ENCODE assay signal across 8 cellular contexts in the genomic region with DNA sequence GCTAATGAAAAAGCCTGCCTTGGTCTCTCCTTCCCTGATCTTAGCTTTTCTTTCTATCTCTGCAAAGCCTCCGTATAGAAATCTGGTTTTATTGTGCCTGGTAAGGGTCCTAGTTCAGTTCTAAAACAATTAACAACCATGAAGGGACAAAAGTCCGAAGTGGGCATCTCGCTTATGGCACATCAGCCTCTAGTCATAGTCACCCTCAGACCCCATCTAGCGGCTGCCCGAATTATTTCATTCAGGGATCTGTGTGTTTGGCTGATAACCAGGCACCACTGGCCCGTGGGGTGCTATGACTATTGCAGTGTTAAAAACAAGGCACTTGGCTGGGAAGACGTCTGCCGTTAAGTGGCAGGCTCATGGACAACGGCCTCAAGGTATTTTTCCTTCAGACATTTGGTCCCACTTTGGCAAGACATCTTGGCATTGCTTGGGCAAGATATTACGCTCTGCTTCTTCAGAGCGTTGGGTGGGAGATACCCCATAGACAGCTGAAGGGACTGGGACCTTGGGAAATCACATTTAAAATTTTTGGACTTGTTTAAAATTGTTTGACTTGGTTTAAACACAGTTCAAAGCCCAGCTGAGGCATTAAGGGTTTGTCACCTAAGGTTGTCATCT.
DNase-seq lines count a peak whose midpoint lies in the region; ATAC-seq and TF ChIP-seq lines count a peak whose summit lies in the region.

No MANE protein-coding gene starts in this region.

- peaks cover 12% of the 10 kb centered on the region for H3K4me1 Mint-ChIP-seq in activated T-cell treated with anti-CD3 and anti-CD28 coated beads, Interleukin-2, amount 50 U/mL, for 72 hours (ENCODE audit: low read depth)
- peaks cover 9% of the 10 kb centered on the region for H3K4me1 Mint-ChIP-seq in osteocyte (ENCODE audit: unreplicated experiment)

- intact Hi-C loops in PC-9 (cut with micrococcal nuclease; ENCODE audit: unreplicated experiment) (loop anchor here (1.0 to 5.0 kb wide), 3 partner anchors 122 to 388 kb away; no protein-coding TSS in a partner anchor), transverse colon (cut with DNase I; ENCODE audit: low total_unique reads) (no loop called here)

- H3K9me2 ChIP-seq in PC-9 (ENCODE audit: insufficient read depth) = no peaks in the 10 kb centered on the region

- no peaks in the 10 kb centered on the region for H3K9me3 Mint-ChIP-seq in activated T-cell treated with anti-CD3 and anti-CD28 coated beads, Interleukin-2, amount 50 U/mL, for 72 hours
- H3K9me3 Mint-ChIP-seq in osteocyte (ENCODE audit: unreplicated experiment) = no peaks in the 10 kb centered on the region

- 20 to 27% methylated on average over 7 to 11 of the region's 11 CpGs for WGBS in transverse colon (ENCODE audit: low coverage in 1 of 2), 2 donors

- DNase-seq in DMS79 (lab: John Stamatoyannopoulos, UW) = peak; percentile 25
- DNase-seq in HuH-7 (ENCODE audit: low spot score) = peak; percentile 80
- DNase-seq in PC-9 = peak in 1 of 2 experiments; percentile 71
- peak; percentile 73 for DNase-seq in activated T-cell treated with anti-CD3 and anti-CD28 coated beads, Interleukin-2, amount 50 U/mL, for 72 hours
- peak; percentile 13 to 46 for DNase-seq in foreskin keratinocyte
- DNase-seq in osteocyte (ENCODE audit: extremely low spot score, unreplicated experiment) = peak; percentile 57
- peak; percentile 66 for DNase-seq in transverse colon

- peaks cover 38% of the 10 kb centered on the region for H3K27me3 Mint-ChIP-seq in activated T-cell treated with anti-CD3 and anti-CD28 coated beads, Interleukin-2, amount 50 U/mL, for 72 hours (ENCODE audit: low read depth)
- H3K27me3 Mint-ChIP-seq in osteocyte (ENCODE audit: unreplicated experiment) = peaks cover 53% of the 10 kb centered on the region

- 0 out of 2 replicates have a peak overlapping the region, but pooled peaks have one; percentile 58 for H2AFZ ChIP-seq in PC-9

- TF ChIP-seq POLR2A in transverse colon (IDR thresholded peaks at IDR 0.05) = no peak

- in situ Hi-C loops in transverse colon (cut with MboI; ENCODE audit: low pct_ligation_motif_present in 1 of 4, low pct_unique_long_range_greater_than_20kb in 1 of 4, low sequenced_read_pairs in 3 of 4) = loop anchor here in 3 of 4 donors (10.0 to 25.0 kb wide), 5 partner anchors 127 to 402 kb away; no protein-coding TSS in a partner anchor

- TF ChIP-seq CTCF in PC-9 (conservative IDR thresholded peaks at IDR 0.05) = peak; percentile 83
- TF ChIP-seq CTCF in foreskin keratinocyte (conservative IDR thresholded peaks at IDR 0.05) = peak; percentile 83
- peak; percentile 77 for TF ChIP-seq CTCF in osteocyte (IDR thresholded peaks at IDR 0.05)
- peak; percentile 63 to 73 (median 68) for TF ChIP-seq CTCF in transverse colon (IDR thresholded peaks at IDR 0.05)

- H3K4me2 ChIP-seq in PC-9 = peak overlapping the region; percentile 75

- no peak overlapping the region for H3K27ac Mint-ChIP-seq in activated T-cell treated with anti-CD3 and anti-CD28 coated beads, Interleukin-2, amount 50 U/mL, for 72 hours
- no peak overlapping the region for H3K27ac Mint-ChIP-seq in osteocyte (ENCODE audit: unreplicated experiment)

- H3F3A ChIP-seq in PC-9 (ENCODE audit: insufficient read depth, low read depth) = no peaks in the 10 kb centered on the region

- no peaks in the 10 kb centered on the region for H4K20me1 ChIP-seq in PC-9 (ENCODE audit: insufficient read depth)

- no TSS peak for BruUV-seq in PC-9 (replicated peaks; lab: Mats Ljungman, UMichigan)

- no peaks in the 10 kb centered on the region for H3K79me2 ChIP-seq in PC-9 (ENCODE audit: low read depth)

- POLR2A ChIA-PET in PC-9 (lab: Charles Lee; ENCODE audit: unreplicated experiment) = interaction anchor here (0.8 kb wide), 1 partner anchor 30 kb away, joined by 3 read pairs; no protein-coding TSS in a partner anchor

- H3K9me3 ChIP-seq in PC-9 (ENCODE audit: insufficient read depth, low read depth) (no peaks in the 10 kb centered on the region), transverse colon (no peaks in the 10 kb centered on the region)

- no peaks in the 10 kb centered on the region for H3K4me1 ChIP-seq in PC-9 (replicated peaks; ENCODE audit: insufficient read depth)
- no peaks in the 10 kb centered on the region for H3K4me1 ChIP-seq in foreskin keratinocyte
- H3K4me1 ChIP-seq in transverse colon = peaks cover 0 to 13% (median 6%) of the 10 kb centered on the region in 4 donors

- CTCF ChIA-PET in PC-9 (lab: Charles Lee) = interaction anchor here (0.7 to 2.5 kb wide), 3 partner anchors 22 to 391 kb away, joined by 4 to 10 read pairs (median 4); no protein-coding TSS in a partner anchor

- no peaks in the 10 kb centered on the region for H3K36me3 Mint-ChIP-seq in activated T-cell treated with anti-CD3 and anti-CD28 coated beads, Interleukin-2, amount 50 U/mL, for 72 hours (ENCODE audit: insufficient read depth in 2 of 2)
- no peaks in the 10 kb centered on the region for H3K36me3 Mint-ChIP-seq in osteocyte (ENCODE audit: unreplicated experiment)

- TF ChIP-seq EP300 in transverse colon (IDR thresholded peaks at IDR 0.05; ENCODE audit: low read depth) = no peak

- H3K27me3 ChIP-seq in PC-9 (ENCODE audit: insufficient read depth, low read depth) (no peaks in the 10 kb centered on the region), foreskin keratinocyte (peaks cover 28% of the 10 kb centered on the region), transverse colon (peaks cover 4% of the 10 kb centered on the region)

- peak; percentile 83 for ATAC-seq in GM21447 (IDR thresholded peaks at IDR 0.05; ENCODE audit: unreplicated experiment)
- ATAC-seq in activated T-cell treated with anti-CD3 and anti-CD28 coated beads, Interleukin-2, amount 50 U/mL, for 72 hours (replicated peaks in 1 of 2) = peak; percentile 79 to 81
- peak; percentile 90 for ATAC-seq in foreskin keratinocyte

- H3K27ac ChIP-seq in PC-9 (no peak overlapping the region), foreskin keratinocyte (no peak overlapping the region), transverse colon (no peak overlapping the region)

- H3K4me3 ChIP-seq in PC-9 (peak overlapping the region; percentile 26; the same call in 1 of the 2 replicates), transverse colon (no peak overlapping the region)

- H3K36me3 ChIP-seq in PC-9 (ENCODE audit: low read depth) (no peaks in the 10 kb centered on the region), transverse colon (no peaks in the 10 kb centered on the region)

- H3K4me3 Mint-ChIP-seq in activated T-cell treated with anti-CD3 and anti-CD28 coated beads, Interleukin-2, amount 50 U/mL, for 72 hours = peak overlapping the region in 1 of 2 donors; percentile 66
- peak overlapping the region; percentile 44 for H3K4me3 Mint-ChIP-seq in osteocyte (ENCODE audit: unreplicated experiment)
